Comparison of ENCODE assay signal across 4 cellular contexts in the genomic region with DNA sequence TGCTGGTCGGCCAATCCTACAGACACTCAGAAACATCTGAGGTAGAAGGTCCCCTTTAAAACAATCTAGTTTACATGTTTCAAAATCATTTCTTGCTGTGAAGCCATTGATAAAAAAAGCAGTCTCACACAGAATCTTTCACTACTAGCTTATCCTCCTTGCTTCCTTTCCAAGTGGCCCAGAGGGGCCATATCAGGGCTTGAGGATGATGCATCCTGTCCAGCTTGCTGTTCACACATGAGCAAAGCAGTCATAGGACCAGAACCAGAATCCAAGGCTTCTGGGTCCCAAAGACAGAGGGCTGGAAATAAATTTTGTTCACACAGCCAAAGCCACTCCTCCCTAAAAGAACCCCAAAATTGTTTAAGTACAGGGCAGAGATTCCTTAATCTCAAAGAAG. TPM values are rescaled to one million over a fixed set of nuclear protein-coding genes. Genes with fewer than 3 reads are reported as not detected.
"Had no signal": no experiment of that assay in that cellular context is flagged by ENCODE, and none has a peak within 500 bp of the region (broad histone marks: within the 10 kb centered on the region; RNA-seq: fewer than 3 reads in every experiment).

No MANE protein-coding gene starts in this region.

- ATAC-seq: GM12878 had no signal

- H3K4me3 ChIP-seq: GM12878 had no signal

- DNase-seq: GDM1, GF-D8 had no signal

RNA-seq across cellular contexts. Expression of a gene that starts 9.2 kb away (rescaled TPM):
- total RNA-seq: G401 had no signal
